Comparison of ENCODE assay signal across 8 cellular contexts in the genomic region with DNA sequence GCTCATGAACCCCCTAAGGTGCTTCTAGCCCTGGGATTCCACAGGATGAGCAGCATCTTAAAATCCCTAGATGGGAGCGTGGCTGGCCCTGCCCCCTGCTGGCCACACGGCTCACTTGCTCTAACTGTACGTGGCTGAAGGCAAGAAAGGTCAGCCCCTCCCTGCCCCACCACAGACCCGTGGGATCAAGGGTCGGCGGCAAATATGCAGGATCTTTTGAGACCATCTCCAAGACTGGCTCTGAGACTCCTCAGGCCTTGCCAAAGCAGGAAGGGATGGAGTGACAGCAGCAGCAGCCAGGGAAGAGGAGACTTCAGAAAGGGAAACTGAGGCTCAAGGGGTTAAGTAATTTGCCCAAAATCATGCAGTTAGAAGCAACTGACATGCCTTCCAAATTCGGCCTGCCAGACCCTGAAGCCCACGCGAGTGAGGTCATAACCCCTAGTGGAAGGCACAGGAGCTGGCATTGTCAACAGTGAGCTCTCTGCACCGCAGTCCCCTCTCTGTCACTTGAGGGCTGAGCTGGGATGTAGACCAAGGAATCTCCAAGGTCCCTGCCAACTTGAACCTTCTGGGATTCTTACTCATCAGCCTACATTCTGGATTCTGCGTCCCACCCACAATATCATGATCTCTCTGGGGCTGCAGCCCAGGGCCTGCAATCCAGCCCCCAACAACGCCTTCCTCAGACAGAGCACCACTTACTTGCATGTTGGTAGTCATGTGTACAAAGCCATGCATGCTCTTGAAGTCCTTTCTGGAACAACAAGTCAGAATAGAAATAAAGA. TPM values are rescaled to one million over a fixed set of nuclear protein-coding genes. Genes with fewer than 3 reads are reported as not detected.
DNase-seq lines count a peak whose midpoint lies in the region; ATAC-seq and TF ChIP-seq lines count a peak whose summit lies in the region.

No MANE protein-coding gene starts in this region.

- TF ChIP-seq EP300 in sigmoid colon (IDR thresholded peaks at IDR 0.05): no peak

- no peak for TF ChIP-seq POLR2A in sigmoid colon (IDR thresholded peaks at IDR 0.05)

- H3K36me3 ChIP-seq in MG63 (peaks cover 56% of the 10 kb centered on the region), right atrium auricular region (no peaks in the 10 kb centered on the region), sigmoid colon (no peaks in the 10 kb centered on the region)

- intact Hi-C loops in sigmoid colon (cut with DNase I): loop anchor here (1.0 kb wide), 1 partner anchor 70 kb away; no protein-coding TSS in a partner anchor

- DNase-seq in AG08396 (ENCODE audit: low spot score): peak; percentile 87
- DNase-seq in MG63: peak; percentile 64
- peak in 4 of 5 donors; percentile 32 to 65 (median 50) for DNase-seq in T-helper 1 cell
- DNase-seq in amniotic stem cell (lab: John Stamatoyannopoulos, UW): peak; percentile 23
- DNase-seq in right atrium auricular region (ENCODE audit: low spot score): peak; percentile 91
- peak; percentile 91 for DNase-seq in sigmoid colon
- DNase-seq in putamen (ENCODE audit: low spot score): no peak

- TF ChIP-seq CTCF in right atrium auricular region (IDR thresholded peaks at IDR 0.05) (peak; percentile 65 to 95), sigmoid colon (IDR thresholded peaks at IDR 0.05) (peak; percentile 86 to 93 (median 90))

- H3K4me1 ChIP-seq in right atrium auricular region (peaks cover 0 to 6% of the 10 kb centered on the region in 2 donors), sigmoid colon (peaks cover 0 to 6% (median 1%) of the 10 kb centered on the region in 4 donors)

- ATAC-seq in GM18868 (IDR thresholded peaks at IDR 0.05; ENCODE audit: unreplicated experiment): peak; percentile 61

- H3K4me3 ChIP-seq in MG63: no peak overlapping the region
- no peak overlapping the region for H3K4me3 ChIP-seq in right atrium auricular region
- no peak overlapping the region for H3K4me3 ChIP-seq in sigmoid colon

- H3K27ac ChIP-seq in right atrium auricular region: no peak overlapping the region
- no peak overlapping the region for H3K27ac ChIP-seq in sigmoid colon

- H3K27me3 ChIP-seq in MG63: no peaks in the 10 kb centered on the region
- no peaks in the 10 kb centered on the region for H3K27me3 ChIP-seq in right atrium auricular region
- H3K27me3 ChIP-seq in sigmoid colon: no peaks in the 10 kb centered on the region

- H3K9me3 ChIP-seq in MG63: no peaks in the 10 kb centered on the region
- H3K9me3 ChIP-seq in right atrium auricular region: no peaks in the 10 kb centered on the region
- H3K9me3 ChIP-seq in sigmoid colon: no peaks in the 10 kb centered on the region

- 35 to 37% methylated on average over 12 of the region's 12 CpGs for WGBS in sigmoid colon, 2 donors

RNA-seq across cellular contexts. Expression of gene CREB3L1, which starts 31.4 kb away (rescaled TPM):
- total RNA-seq in MG63 (2014; rRNA removed; shearing (Covaris generic); ENCODE audit: low replicate concordance): 2.5 and 12.5 TPM in 2 replicates
- total RNA-seq in right atrium auricular region: 10 to 100 TPM in 1 of 2 donors, 1 to 10 TPM in 1; 5.4 to 15.1 TPM
- 1 to 10 TPM in 3 of 4 donors, under 1 TPM in 1; 0.66 to 7.2 (median 2.6) TPM for total RNA-seq in sigmoid colon
- 10 to 100 TPM; 43.2 to 63.1 (median 44.7) TPM for polyA plus RNA-seq in sigmoid colon

RNA-seq across cellular contexts. Expression of gene DGKZ, which starts 38.4 kb away (rescaled TPM):
- 33.4 and 45.4 TPM in 2 replicates for total RNA-seq in MG63 (2014; rRNA removed; shearing (Covaris generic); ENCODE audit: low replicate concordance)
- total RNA-seq in right atrium auricular region (100 to 1,000 TPM in 1 of 2 donors, 10 to 100 TPM in 1; 91.7 to 116 TPM), sigmoid colon (10 to 100 TPM; 22.5 to 76.7 (median 34.2) TPM)
- 10 to 100 TPM; 16.6 to 71.9 (median 19.2) TPM for polyA plus RNA-seq in sigmoid colon
